ENCODE assay signal across 8 cellular contexts in the genomic region with DNA sequence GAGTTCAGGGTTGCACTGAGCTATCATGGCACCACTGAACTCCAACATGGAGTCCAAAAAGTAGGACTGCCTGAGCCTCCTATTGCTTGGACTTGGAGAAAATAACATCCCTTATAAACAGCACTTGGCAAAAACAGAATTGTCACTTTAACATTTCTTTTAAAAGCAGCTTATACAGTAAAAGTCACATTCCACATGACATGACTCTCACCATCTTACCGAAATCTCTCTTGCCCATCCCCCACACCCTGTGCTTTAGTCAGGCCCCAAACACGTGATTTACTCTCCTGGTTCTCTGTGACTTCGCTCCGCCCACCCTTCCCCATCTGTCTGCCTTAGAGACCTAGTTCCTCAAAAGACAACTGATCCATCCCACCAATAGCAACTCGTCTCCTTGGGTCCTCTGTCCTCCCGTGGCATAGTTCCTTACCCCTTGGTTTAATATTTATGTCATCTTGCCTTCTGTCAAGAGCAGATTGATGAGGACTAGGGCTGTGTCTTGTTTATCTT. TPM values are rescaled to one million over a fixed set of nuclear protein-coding genes. Genes with fewer than 3 reads are reported as not detected.
DNase-seq lines count a peak whose midpoint lies in the region; ATAC-seq and TF ChIP-seq lines count a peak whose summit lies in the region.

No MANE protein-coding gene starts in this region.

- in situ Hi-C loops in G401 (cut with HindIII; ENCODE audit: low sequenced_read_pairs) = no loop called here

- H3K36me3 Mint-ChIP-seq in chondrocyte (ENCODE audit: low read depth) = peaks cover 23% of the 10 kb centered on the region
- H3K36me3 Mint-ChIP-seq in neural crest cell (ENCODE audit: low read depth) = peaks cover 18% of the 10 kb centered on the region

- peaks cover 49% of the 10 kb centered on the region for H3K4me1 Mint-ChIP-seq in chondrocyte (ENCODE audit: low read depth)
- peaks cover 43% of the 10 kb centered on the region for H3K4me1 Mint-ChIP-seq in neural crest cell

- H3K9me3 ChIP-seq in Peyer's patch = no peaks in the 10 kb centered on the region

- peak overlapping the region; percentile 34 for H3K27ac Mint-ChIP-seq in chondrocyte (ENCODE audit: unreplicated experiment)
- peak overlapping the region; percentile 86 for H3K27ac Mint-ChIP-seq in neural crest cell (ENCODE audit: unreplicated experiment)

- H3K27ac ChIP-seq in Peyer's patch = no peak overlapping the region

- peaks cover 3 to 53% (median 17%) of the 10 kb centered on the region in 4 donors for H3K4me1 ChIP-seq in Peyer's patch

- H3K4me3 Mint-ChIP-seq in chondrocyte (ENCODE audit: unreplicated experiment) (no peak overlapping the region), neural crest cell (peak overlapping the region; percentile 72)

- H3K9me3 Mint-ChIP-seq in chondrocyte (ENCODE audit: low read depth) = no peaks in the 10 kb centered on the region
- H3K9me3 Mint-ChIP-seq in neural crest cell = no peaks in the 10 kb centered on the region

- H3K27me3 Mint-ChIP-seq in chondrocyte (ENCODE audit: low read depth) (no peaks in the 10 kb centered on the region), neural crest cell (ENCODE audit: low read depth) (no peaks in the 10 kb centered on the region)

- no peak for TF ChIP-seq POLR2A in Peyer's patch (IDR thresholded peaks at IDR 0.05)

- peak; percentile 46 for DNase-seq in G401 (ENCODE audit: low spot score)
- peak in 2 of 3 donors; percentile 76 to 80 for DNase-seq in Peyer's patch
- no peak for DNase-seq in chondrocyte (ENCODE audit: low spot score)
- peak; percentile 7 for DNase-seq in neural crest cell (ENCODE audit: low read depth, low spot score)
- DNase-seq in SW 1271 (lab: John Stamatoyannopoulos, UW) = no peak

- TF ChIP-seq CTCF in Peyer's patch (IDR thresholded peaks at IDR 0.05) (no peak), chondrocyte (IDR thresholded peaks at IDR 0.05) (no peak), neural crest cell (conservative IDR thresholded peaks at IDR 0.05) (no peak)

- H3K4me3 ChIP-seq in Peyer's patch = no peak overlapping the region

- no peaks in the 10 kb centered on the region for H3K27me3 ChIP-seq in Peyer's patch

- ATAC-seq in HG03196 (IDR thresholded peaks at IDR 0.05; ENCODE audit: unreplicated experiment) (no peak), HG02973 (IDR thresholded peaks at IDR 0.05; ENCODE audit: unreplicated experiment) (no peak), HG03460 (IDR thresholded peaks at IDR 0.05; ENCODE audit: unreplicated experiment) (no peak)

- peaks cover 0 to 45% (median 0%) of the 10 kb centered on the region in 3 donors for H3K36me3 ChIP-seq in Peyer's patch

RNA-seq across cellular contexts. Expression of gene SAFB, which starts 4.6 kb away (rescaled TPM):
- 43.8 and 65.7 TPM in 2 replicates for total RNA-seq in G401 (2014; rRNA removed; shearing (Covaris generic))
- total RNA-seq in Peyer's patch (100 to 1,000 TPM in 3 of 4 donors, 10 to 100 TPM in 1; 86.3 to 374 (median 163) TPM), chondrocyte (56.6 to 77.1 TPM (median 58.3 TPM) in 3 replicates), neural crest cell (176 and 184 TPM in 2 replicates)

RNA-seq across cellular contexts. Expression of gene SAFB2, which starts 4.9 kb away (rescaled TPM):
- 6.0 and 13.7 TPM in 2 replicates for total RNA-seq in G401 (2014; rRNA removed; shearing (Covaris generic))
- total RNA-seq in Peyer's patch (100 to 1,000 TPM in 3 of 4 donors, 10 to 100 TPM in 1; 59.5 to 200 (median 121) TPM), chondrocyte (48.2 to 62.7 TPM (median 49.2 TPM) in 3 replicates), neural crest cell (103 and 117 TPM in 2 replicates)

RNA-seq across cellular contexts. Expression of gene MICOS13, which starts 52.9 kb away (rescaled TPM):
- total RNA-seq in G401 (2014; rRNA removed; shearing (Covaris generic)) = 36.5 and 74.5 TPM in 2 replicates
- total RNA-seq in Peyer's patch (10 to 100 TPM; 11.6 to 48.0 (median 40.0) TPM), chondrocyte (61.0 to 66.6 TPM (median 65.3 TPM) in 3 replicates), neural crest cell (23.2 and 25.6 TPM in 2 replicates)

RNA-seq across cellular contexts. Expression of gene HSD11B1L, which starts 53.4 kb away (rescaled TPM):
- total RNA-seq in G401 (2014; rRNA removed; shearing (Covaris generic)) = 15.1 and 18.8 TPM in 2 replicates
- total RNA-seq in Peyer's patch (10 to 100 TPM in 1 of 4 donors, 1 to 10 TPM in 2, not detected in 1; 4.9 to 17.3 (median 7.2) TPM), chondrocyte (7.2 to 9.9 TPM (median 9.9 TPM) in 3 replicates), neural crest cell (16.0 and 21.7 TPM in 2 replicates)

RNA-seq across cellular contexts. Expression of gene TINCR, which starts 59.7 kb away (rescaled TPM):
- not detected in 2 replicates for total RNA-seq in G401 (2014; rRNA removed; shearing (Covaris generic))
- total RNA-seq in Peyer's patch = 1 to 10 TPM in 2 of 4 donors, under 1 TPM in 1, not detected in 1; 0.67 to 2.6 (median 1.2) TPM
- total RNA-seq in chondrocyte = 1.7 to 17.0 TPM (median 2.0 TPM) in 3 replicates
- 0.37 and 0.55 TPM in 2 replicates for total RNA-seq in neural crest cell

Comparison
In these comparisons a context has a peak if more than half of its experiments do, and no peak if none do; other contexts are left out.
1. DNase-seq: peak in G401 (single experiment), Peyer's patch (2 of 3) and neural crest cell (single experiment); none in chondrocyte (single experiment) and SW 1271 (0 of 2).